Comparison of ENCODE assay signal across 10 cellular contexts in genomic region chr12:131850856-131851559, GRCh38. TPM values are rescaled to one million over a fixed set of nuclear protein-coding genes. Genes with fewer than 3 reads are reported as not detected.
DNase-seq lines count a peak whose midpoint lies in the region; ATAC-seq and TF ChIP-seq lines count a peak whose summit lies in the region.
"Had no signal": no experiment of that assay in that cellular context is flagged by ENCODE, and none has a peak within 500 bp of the region (broad histone marks: within the 10 kb centered on the region; RNA-seq: fewer than 3 reads in every experiment).

No MANE protein-coding gene starts in this region.

- H3K9me3 ChIP-seq in psoas muscle = no peaks in the 10 kb centered on the region

- H3K4me1 ChIP-seq in psoas muscle = no peaks in the 10 kb centered on the region

- intact Hi-C loops in psoas muscle (cut with DNase I) = loop anchor here in 1 of 2 donors (2.0 to 5.0 kb wide), 3 partner anchors 71 to 152 kb away; no protein-coding TSS in a partner anchor

- ATAC-seq in psoas muscle (peak in 1 of 4 donors; percentile 97), HG02938 (IDR thresholded peaks at IDR 0.05; ENCODE audit: unreplicated experiment) (no peak), GM19328 (IDR thresholded peaks at IDR 0.05; ENCODE audit: unreplicated experiment) (no peak), HG03108 (IDR thresholded peaks at IDR 0.05; ENCODE audit: unreplicated experiment) (no peak)

- H3K27ac ChIP-seq in psoas muscle = no peak overlapping the region

- peak; percentile 66 for DNase-seq in COLO668 (lab: John Stamatoyannopoulos, UW; ENCODE audit: unreplicated experiment)
- DNase-seq in LNCaP clone FGC (ENCODE audit: low read depth) = no peak
- DNase-seq in cerebellum (ENCODE audit: low spot score) = peak; percentile 88
- no peak for DNase-seq in psoas muscle
- no peak for DNase-seq in activated gamma-delta T cell treated with Interleukin-2 at 50 U/mL for 16 hours
- DNase-seq: activated T-cell treated with anti-CD3 and anti-CD28 coated beads, Interleukin-2, amount 50 U/mL, for 1 hour; NCI-H526 treated with DMSO at 0.1 percent for 48 hours had no signal

- H3K36me3 ChIP-seq in psoas muscle (ENCODE audit: insufficient read depth in 1 of 2, low read depth in 1 of 2) = no peaks in the 10 kb centered on the region

- no peak overlapping the region for H3K4me3 ChIP-seq in LNCaP clone FGC (ENCODE audit: low read depth, low read length)
- H3K4me3 ChIP-seq in psoas muscle = peak overlapping the region; percentile 38

- 68 to 81% (median 73%) methylated on average over 31 to 41 of the region's 41 CpGs for whole genome bisulfite sequencing in psoas muscle, 3 donors

- TF ChIP-seq CTCF in LNCaP clone FGC (IDR thresholded peaks at IDR 0.05; ENCODE audit: control insufficient read depth, extremely low read depth, insufficient read depth) (peak; percentile 91), psoas muscle (IDR thresholded peaks at IDR 0.05) (peak; percentile 93)

- H3K27me3 ChIP-seq in psoas muscle (ENCODE audit: insufficient read depth in 3 of 3, low read length in 2 of 3) = peaks cover 0 to 5% (median 0%) of the 10 kb centered on the region in 3 donors

RNA-seq across cellular contexts. Expression of gene MMP17, which starts 22.8 kb away (rescaled TPM):
- total RNA-seq in cerebellum (15.3 TPM), psoas muscle (1 to 10 TPM; 1.0 to 1.4 (median 1.3) TPM)
- under 1 TPM; 0.64 to 0.91 (median 0.81) TPM for polyA plus RNA-seq in psoas muscle

RNA-seq across cellular contexts. Expression of gene ULK1, which starts 43.4 kb away (rescaled TPM):
- total RNA-seq in cerebellum (16.2 TPM), psoas muscle (10 to 100 TPM; 58.0 to 90.4 (median 68.0) TPM)
- polyA plus RNA-seq in psoas muscle = 10 to 100 TPM in 2 of 3 donors, 1 to 10 TPM in 1; 4.1 to 47.1 (median 25.7) TPM

Comparison
In these comparisons a context has a peak if more than half of its experiments do, and no peak if none do; other contexts are left out.
1. DNase-seq: peak in COLO668 (single experiment) and cerebellum (single experiment); none in LNCaP clone FGC (single experiment), psoas muscle (0 of 2) and activated gamma-delta T cell treated with Interleukin-2 at 50 U/mL for 16 hours (single experiment).